Comparison of ENCODE assay signal across 17 cellular contexts in the genomic region with DNA sequence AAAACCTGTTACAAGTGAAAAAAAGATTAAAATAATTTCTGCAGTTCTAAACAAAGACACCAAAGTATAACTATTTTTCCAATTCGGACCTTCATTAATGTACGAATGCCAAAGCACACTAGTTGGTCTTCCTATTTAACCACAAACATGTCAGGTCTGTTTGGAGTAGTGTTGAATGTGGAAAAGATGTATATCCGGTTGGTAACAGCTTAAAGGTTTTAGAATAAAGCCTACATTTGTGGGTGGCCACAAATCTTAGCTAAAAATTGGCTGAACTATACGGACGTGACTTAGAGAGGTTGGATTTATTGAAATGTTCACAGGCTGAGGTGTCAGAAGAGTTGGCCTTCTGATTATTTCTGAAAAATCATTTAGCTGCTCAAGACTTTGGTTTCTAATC.
DNase-seq lines count a peak whose midpoint lies in the region; ATAC-seq, FAIRE-seq and TF ChIP-seq lines count a peak whose summit lies in the region.
"Had no signal": no experiment of that assay in that cellular context is flagged by ENCODE, and none has a peak within 500 bp of the region (broad histone marks: within the 10 kb centered on the region; RNA-seq: fewer than 3 reads in every experiment).

No MANE protein-coding gene starts in this region.

- DNase-seq in GM23338 (ENCODE audit: low spot score) (no peak), astrocyte of the cerebellum (ENCODE audit: low read depth) (peak; percentile 64), H1 (ENCODE audit: low read depth in 1 of 2, low spot score in 2 of 2) (no peak), neural crest cell (ENCODE audit: low read depth, low spot score) (no peak), coronary artery (ENCODE audit: low spot score) (no peak), amygdala (lab: John Stamatoyannopoulos, UW) (no peak), left lung (no peak)
- DNase-seq: Calu3; CD8-positive, alpha-beta memory T cell; MG63; NCI-H1417; NCI-H187; NCI-H446 had no signal

- no peaks in the 10 kb centered on the region for H3F3A ChIP-seq in GM23338 (replicated peaks; ENCODE audit: low read depth)

- peaks cover 11% of the 10 kb centered on the region; the same call in 2 of the 3 replicates for H3K4me1 Mint-ChIP-seq in GM23338
- peaks cover 27% of the 10 kb centered on the region for H3K4me1 Mint-ChIP-seq in neural crest cell
- H3K4me1 Mint-ChIP-seq: CD8-positive, alpha-beta memory T cell had no signal

- POLR2A ChIA-PET in H1 (lab: Charles Lee; ENCODE audit: partially characterized antibody): interaction anchor here (1.2 kb wide), 1 partner anchor 124 kb away, joined by 4 read pairs; no protein-coding TSS in a partner anchor

- H3K23me2 ChIP-seq in H1 (ENCODE audit: low read depth, low read length): no peaks in the 10 kb centered on the region

- H3K9me2 ChIP-seq in GM23338 (ENCODE audit: insufficient read depth): no peaks in the 10 kb centered on the region

- no peaks in the 10 kb centered on the region for H3K27me3 ChIP-seq in GM23338 (ENCODE audit: insufficient read depth)
- no peaks in the 10 kb centered on the region for H3K27me3 ChIP-seq in H1 (replicated peaks in 1 of 4; ENCODE audit: control insufficient read depth in 3 of 4, extremely low read depth in 1 of 4, insufficient read depth in 3 of 4, low read length in 3 of 4)
- no peaks in the 10 kb centered on the region for H3K27me3 ChIP-seq in left lung
- H3K27me3 ChIP-seq: MG63 had no signal

- 0 out of 2 replicates have a peak overlapping the region, but pooled peaks have one; percentile 6 for H2BK12ac ChIP-seq in H1 (ENCODE audit: low read depth, low read length)

- WGBS in H1 (ENCODE audit: extremely low coverage in 1 of 2, insufficient coverage in 1 of 2, insufficient read length in 1 of 2, insufficient replicate concordance in 2 of 2, low coverage in 1 of 2, low lambda C conversion rate in 2 of 2, missing lambda C conversion rate in 1 of 2), 2 experiments: 81% methylated on average over 5 of the region's 5 CpGs; no CpG with 5 or more reads in 1 of the 2 experiments

- no peak for TF ChIP-seq EP300 in H1 (IDR thresholded peaks at IDR 0.05; ENCODE audit: borderline replicate concordance in 1 of 2, low read depth in 2 of 2, low read length in 2 of 2)

- H4K8ac ChIP-seq in H1 (ENCODE audit: extremely low read depth, insufficient read depth, low read length): no peak overlapping the region

- H3K27ac ChIP-seq in GM23338 (ENCODE audit: low read depth): peak overlapping the region; percentile 0; the same call in 1 of the 2 replicates
- 0 out of 2 replicates have a peak overlapping the region, but pooled peaks have one; percentile 4 for H3K27ac ChIP-seq in H1 (ENCODE audit: low read depth, low read length)
- H3K27ac ChIP-seq in coronary artery: no peak overlapping the region
- H3K27ac ChIP-seq in left lung: no peak overlapping the region
- H3K27ac ChIP-seq: C4-2B had no signal

- H4K91ac ChIP-seq in H1 (replicated peaks; ENCODE audit: insufficient read length, low read length): no peak overlapping the region

- H2AK5ac ChIP-seq in H1 (ENCODE audit: low read depth, low read length): no peak overlapping the region

- no peak overlapping the region for H3K14ac ChIP-seq in H1 (ENCODE audit: insufficient read length)

- H3K9ac ChIP-seq in H1 (replicated peaks in 1 of 4; ENCODE audit: extremely low read depth in 1 of 4, low read depth in 3 of 4, low read length in 3 of 4): no peak overlapping the region

- no peak overlapping the region for H3K56ac ChIP-seq in H1 (replicated peaks; ENCODE audit: insufficient read length, low read depth, low read length)

- ATAC-seq in GM23338 (no peak), HG02938 (IDR thresholded peaks at IDR 0.05; ENCODE audit: unreplicated experiment) (no peak), left lung (no peak)
- ATAC-seq: Right ventricle myocardium inferior had no signal

- no peak overlapping the region for H3K4me3 Mint-ChIP-seq in GM23338
- no peak overlapping the region for H3K4me3 Mint-ChIP-seq in neural crest cell
- H3K4me3 Mint-ChIP-seq: CD8-positive, alpha-beta memory T cell had no signal

- no peak overlapping the region for H2BK120ac ChIP-seq in H1 (replicated peaks; ENCODE audit: low read depth, low read length)

- no peak overlapping the region for H3K18ac ChIP-seq in H1 (ENCODE audit: extremely low read depth, low read length)

- in situ Hi-C loops in astrocyte of the cerebellum (cut with HindIII; ENCODE audit: low sequenced_read_pairs): no loop called here

- H3K4me3 ChIP-seq in GM23338 (no peak overlapping the region), astrocyte of the cerebellum (ENCODE audit: low read depth, low read length) (no peak overlapping the region), H1 (ENCODE audit: extremely low read depth in 1 of 4, insufficient read depth in 2 of 4, low read depth in 3 of 4, low read length in 4 of 4) (no peak overlapping the region), coronary artery (no peak overlapping the region), left lung (no peak overlapping the region)
- H3K4me3 ChIP-seq: MG63 had no signal

- H4K20me1 ChIP-seq in GM23338 (replicated peaks; ENCODE audit: insufficient read depth): no peaks in the 10 kb centered on the region
- no peaks in the 10 kb centered on the region for H4K20me1 ChIP-seq in H1 (replicated peaks in 1 of 2; ENCODE audit: control insufficient read depth in 1 of 2, insufficient read depth in 2 of 2, low read length in 2 of 2)

- H3K79me2 ChIP-seq in GM23338 (replicated peaks; ENCODE audit: insufficient read depth): no peaks in the 10 kb centered on the region
- no peaks in the 10 kb centered on the region for H3K79me2 ChIP-seq in H1 (ENCODE audit: control insufficient read depth in 1 of 2, insufficient read depth in 2 of 2, low read length in 2 of 2)

- H3K9me3 Mint-ChIP-seq in GM23338 (no peaks in the 10 kb centered on the region), neural crest cell (no peaks in the 10 kb centered on the region)
- H3K9me3 Mint-ChIP-seq: CD8-positive, alpha-beta memory T cell had no signal

- H3K36me3 Mint-ChIP-seq in GM23338 (ENCODE audit: low read depth) (no peaks in the 10 kb centered on the region), neural crest cell (ENCODE audit: low read depth) (no peaks in the 10 kb centered on the region)
- H3K36me3 Mint-ChIP-seq: CD8-positive, alpha-beta memory T cell had no signal

- no peak overlapping the region for H2BK20ac ChIP-seq in H1 (ENCODE audit: low read length)

- H2BK5ac ChIP-seq in H1 (ENCODE audit: low read depth, low read length): no peak overlapping the region

- H3K4me1 ChIP-seq in GM23338 (ENCODE audit: insufficient read depth): 0 out of 2 replicates have a peak, but pooled peaks cover 5% of the 10 kb centered on the region
- H3K4me1 ChIP-seq in H1 (replicated peaks in 1 of 4; ENCODE audit: control insufficient read depth in 3 of 4, insufficient read depth in 4 of 4, low read length in 3 of 4): peaks cover 0 to 4% (median 2%) of the 10 kb centered on the region in 4 experiments; a peak in 2 of 7 replicates
- H3K4me1 ChIP-seq in left lung: no peaks in the 10 kb centered on the region

- intact Hi-C loops in left lung (cut with DNase I): no loop called here

- no peak for TF ChIP-seq POLR2A in H1 (IDR thresholded peaks at IDR 0.05; ENCODE audit: control extremely low read depth in 1 of 2, low read depth in 2 of 2, low read length in 2 of 2)

- H3K36me3 ChIP-seq in GM23338 (ENCODE audit: insufficient read depth): no peaks in the 10 kb centered on the region
- no peaks in the 10 kb centered on the region for H3K36me3 ChIP-seq in H1 (ENCODE audit: control insufficient read depth in 2 of 4, insufficient read depth in 4 of 4, low read length in 3 of 4)
- no peaks in the 10 kb centered on the region for H3K36me3 ChIP-seq in left lung
- H3K36me3 ChIP-seq: MG63 had no signal

- no peak overlapping the region for H3K4ac ChIP-seq in H1 (replicated peaks; ENCODE audit: insufficient read length, low read depth, low read length)

- H3K27me3 Mint-ChIP-seq in GM23338 (ENCODE audit: insufficient read depth, low read depth, poor library complexity): no peaks in the 10 kb centered on the region
- no peaks in the 10 kb centered on the region for H3K27me3 Mint-ChIP-seq in neural crest cell (ENCODE audit: low read depth)
- H3K27me3 Mint-ChIP-seq: CD8-positive, alpha-beta memory T cell had no signal

- CTCF ChIA-PET in H1 (lab: Charles Lee; ENCODE audit: partially characterized antibody): interaction anchor here (0.8 to 1.1 kb wide), 2 partner anchors 40 to 53 kb away, joined by 4 to 7 read pairs; no protein-coding TSS in a partner anchor

- TF ChIP-seq CTCF in GM23338 (conservative IDR thresholded peaks at IDR 0.05; ENCODE audit: low read depth in 2 of 2) (no peak), astrocyte of the cerebellum (IDR thresholded peaks at IDR 0.05; ENCODE audit: low read depth, low read length, missing control alignments) (no peak), H1 (IDR thresholded peaks at IDR 0.05; ENCODE audit: control extremely low read depth in 1 of 3, insufficient read depth in 1 of 3, low read depth in 1 of 3, low read length in 3 of 3) (no peak), neural crest cell (conservative IDR thresholded peaks at IDR 0.05) (no peak), coronary artery (IDR thresholded peaks at IDR 0.05) (no peak), left lung (IDR thresholded peaks at IDR 0.05) (no peak)

- TF ChIP-seq RAD21 in H1 (IDR thresholded peaks at IDR 0.05 in 1 of 2, conservative IDR thresholded peaks at IDR 0.05 in 1 of 2; ENCODE audit: low read depth in 2 of 2, low read length in 2 of 2): no peak

- no peaks in the 10 kb centered on the region for H3K79me1 ChIP-seq in H1 (ENCODE audit: low read depth, low read length)

- H3K4me2 ChIP-seq in GM23338 (no peak overlapping the region), H1 (ENCODE audit: insufficient read depth in 1 of 2, low read depth in 2 of 2, low read length in 2 of 2) (no peak overlapping the region)

- H2AFZ ChIP-seq in GM23338 (no peak overlapping the region; the same call in 1 of the 2 replicates), H1 (ENCODE audit: low read length) (no peak overlapping the region)

- H3K9me3 ChIP-seq in H1 (ENCODE audit: insufficient read depth in 2 of 2, low read depth in 1 of 2, low read length in 1 of 2) (no peaks in the 10 kb centered on the region), left lung (no peaks in the 10 kb centered on the region)
- H3K9me3 ChIP-seq: MG63 had no signal

- no peak overlapping the region for H3K23ac ChIP-seq in H1 (ENCODE audit: insufficient read length)

- no peak overlapping the region for H4K5ac ChIP-seq in H1 (ENCODE audit: insufficient read length, low read depth, low read length)

- FAIRE-seq in H1 (lab: Jason Lieb, UNC): no peak
- FAIRE-seq: G401.6 had no signal

- peak overlapping the region; percentile 84 for H3K27ac Mint-ChIP-seq in GM23338
- peak overlapping the region; percentile 74 for H3K27ac Mint-ChIP-seq in neural crest cell (ENCODE audit: unreplicated experiment)
- H3K27ac Mint-ChIP-seq: CD8-positive, alpha-beta memory T cell had no signal

- H2BK15ac ChIP-seq in H1 (ENCODE audit: low read length): no peak overlapping the region

TF ChIP-seq in GM23338, 12 proteins besides CTCF, POLR2A, EP300 and RAD21 (continues in another document):
- no peak for TF ChIP-seq NANOG (IDR thresholded peaks at IDR 0.05; ENCODE audit: borderline replicate concordance)
- no peak for TF ChIP-seq ZNF331 (CRISPR knock-in tag; IDR thresholded peaks at IDR 0.05; ENCODE audit: low read depth)

TF ChIP-seq in H1, 55 proteins besides CTCF, POLR2A, EP300 and RAD21:
- no peak for TF ChIP-seq POLR2AphosphoS5 (IDR thresholded peaks at IDR 0.05; ENCODE audit: low read depth, low read length)

Comparison
In these comparisons a context has a peak if more than half of its experiments do, and no peak if none do; other contexts are left out.
1. H3K27ac ChIP-seq: peak in GM23338 (single experiment) and H1 (single experiment); none in coronary artery (0 of 2) and left lung (0 of 2).